Comparison of ENCODE assay signal across 28 cellular contexts in genomic region chr9:79524266-79524665, GRCh38. TPM values are rescaled to one million over a fixed set of nuclear protein-coding genes. Genes with fewer than 3 reads are reported as not detected.
DNase-seq lines count a peak whose midpoint lies in the region; ATAC-seq and TF ChIP-seq lines count a peak whose summit lies in the region.
"Had no signal": no experiment of that assay in that cellular context is flagged by ENCODE, and none has a peak within 500 bp of the region (broad histone marks: within the 10 kb centered on the region; RNA-seq: fewer than 3 reads in every experiment).

No MANE protein-coding gene starts in this region.

- 0 out of 2 replicates have a peak, but pooled peaks cover 1% of the 10 kb centered on the region for H3K27me3 ChIP-seq in BJ (ENCODE audit: control insufficient read depth, insufficient read depth, low read length)
- H3K27me3 ChIP-seq in upper lobe of left lung, result no peaks in the 10 kb centered on the region
- H3K27me3 ChIP-seq: hepatocyte, left lung, ovary, testis had no signal

- H3K27ac ChIP-seq in upper lobe of left lung, result no peak overlapping the region
- H3K27ac ChIP-seq: hepatocyte, left lung, ovary, testis, WERI-Rb-1 had no signal

- H3K4me3 ChIP-seq in BJ (ENCODE audit: low read depth, low read length) (no peak overlapping the region), choroid plexus epithelial cell (ENCODE audit: low read depth, low read length) (no peak overlapping the region), upper lobe of left lung (no peak overlapping the region)
- H3K4me3 ChIP-seq: GM23338, hepatocyte, left lung, ovary, testis had no signal

- POLR2A ChIA-PET in BJ (lab: Charles Lee), result no interaction called here

- CTCF ChIA-PET in BJ (lab: Yijun Ruan, JAX), result no interaction called here

- TF ChIP-seq POLR2A in upper lobe of left lung (IDR thresholded peaks at IDR 0.05), result no peak

- no peaks in the 10 kb centered on the region for H3K9me3 ChIP-seq in upper lobe of left lung
- H3K9me3 ChIP-seq: left lung, ovary, testis had no signal

- no peaks in the 10 kb centered on the region for H3K4me1 ChIP-seq in upper lobe of left lung
- H3K4me1 ChIP-seq: left lung, testis had no signal

- TF ChIP-seq CTCF in BJ (IDR thresholded peaks at IDR 0.05; ENCODE audit: insufficient read depth, low read depth, low read length) (no peak), choroid plexus epithelial cell (conservative IDR thresholded peaks at IDR 0.05; ENCODE audit: low read depth, low read length) (no peak), upper lobe of left lung (IDR thresholded peaks at IDR 0.05) (no peak)

- no peak for TF ChIP-seq EP300 in upper lobe of left lung (IDR thresholded peaks at IDR 0.05)

- no peak for ATAC-seq in upper lobe of left lung (ENCODE audit: low FRiP score in 2 of 2)
- ATAC-seq: activated CD8-positive, alpha-beta memory T cell treated with anti-CD3 and anti-CD28 coated beads, Interleukin-2, amount 10 ng/mL, durations not matched to agents 7 days and 5 days; activated T-cell treated with anti-CD3 and anti-CD28 coated beads, Interleukin-2, amount 50 U/mL, for 72 hours; GM23338; left lung; naive thymus-derived CD8-positive, alpha-beta T cell; right cardiac atrium; stimulated activated naive B cell treated with anti-CD40 and anti-IgM and Interleukin-4, amounts not matched to agents 10 μg/mL and 1 μg/mL and 100 μg/mL, for 72 hours had no signal

- no peaks in the 10 kb centered on the region for H3K36me3 ChIP-seq in BJ (ENCODE audit: control insufficient read depth, insufficient read depth, low read length)
- H3K36me3 ChIP-seq in upper lobe of left lung, result no peaks in the 10 kb centered on the region
- H3K36me3 ChIP-seq: left lung, ovary, WERI-Rb-1 had no signal

- peak; percentile 7 for DNase-seq in BJ (ENCODE audit: low read depth)
- DNase-seq in LHCN-M2 (ENCODE audit: low read depth), result peak; percentile 34
- DNase-seq in choroid plexus epithelial cell (ENCODE audit: low read depth), result peak; percentile 30
- peak; percentile 8 for DNase-seq in myocyte (ENCODE audit: low read depth)
- DNase-seq in activated CD4-positive, alpha-beta T cell treated with anti-CD3 and anti-CD28 coated beads for 1 hour, result no peak
- DNase-seq in HK-2 (ENCODE audit: unreplicated experiment), result no peak
- no peak for DNase-seq in activated gamma-delta T cell (lab: John Stamatoyannopoulos, UW)
- no peak for DNase-seq in upper lobe of left lung
- DNase-seq: activated CD4-positive, alpha-beta T cell treated with anti-CD3 and anti-CD28 coated beads, Interleukin-2, amount 50 U/mL, for 1 hour; activated CD8-positive, alpha-beta memory T cell treated with anti-CD3 and anti-CD28 coated beads, Interleukin-2, amount 10 ng/mL, durations not matched to agents 7 days and 5 days; activated naive CD4-positive, alpha-beta T cell treated with anti-CD3 and anti-CD28 coated beads for 36 hours; activated T-cell treated with anti-CD3 and anti-CD28 coated beads, Interleukin-2, amount 50 U/mL, for 72 hours; amygdala; CD4-positive, CD25-positive, alpha-beta regulatory T cell; left lung; MM.1S; naive thymus-derived CD8-positive, alpha-beta T cell; NCI-H1417 treated with DMSO at 0.1 percent for 48 hours; NCI-H446 treated with DMSO at 0.1 percent for 48 hours; ovary; right cardiac atrium; stimulated activated CD4-positive, alpha-beta T cell treated with anti-CD3 and anti-CD28 coated beads, Interleukin-12 subunit alpha, Interleukin-12 subunit beta, amount 100 ng/mL, for 4 hours; stimulated activated CD4-positive, alpha-beta T cell treated with anti-CD3 and anti-CD28 coated beads, Interleukin-4, amount 100 ng/mL, for 24 hours; stimulated activated naive B cell treated with anti-CD40 and anti-IgM and Interleukin-4, amounts not matched to agents 10 μg/mL and 1 μg/mL and 100 μg/mL, for 72 hours; testis; WERI-Rb-1 had no signal

RNA-seq across cellular contexts. Expression of gene TLE4, which starts 47.5 kb away (rescaled TPM):
- 152 and 154 TPM in 2 replicates for polyA plus RNA-seq in BJ (2011; rRNA removed)
- 262 and 397 TPM in 2 replicates for polyA minus RNA-seq in BJ (2011; rRNA and poly(A)+ RNA removed)
- 48.4 and 48.8 TPM in 2 replicates for total RNA-seq in LHCN-M2 (2014; rRNA removed)
- polyA plus RNA-seq in LHCN-M2 (2012), result 26.7 TPM
- total RNA-seq in myocyte, result 64.1 and 98.3 TPM in 2 replicates
- polyA plus RNA-seq in myocyte (2012), result 39.9 TPM
- total RNA-seq in upper lobe of left lung, result 100 to 1,000 TPM in 1 of 6 donors, 10 to 100 TPM in 5; 37.7 to 152 (median 46.7) TPM

Comparison
In these comparisons a context has a peak if more than half of its experiments do, and no peak if none do; other contexts are left out.
1. DNase-seq: peak in BJ (single experiment), LHCN-M2 (single experiment), choroid plexus epithelial cell (single experiment) and myocyte (single experiment); none in activated CD4-positive, alpha-beta T cell treated with anti-CD3 and anti-CD28 coated beads for 1 hour (single experiment), HK-2 (single experiment), activated gamma-delta T cell (single experiment) and upper lobe of left lung (0 of 2).